ENCODE assay signal across 9 cellular contexts in genomic region chr5:148290271-148291195, GRCh38. TPM values are rescaled to one million over a fixed set of nuclear protein-coding genes. Genes with fewer than 3 reads are reported as not detected.
DNase-seq lines count a peak whose midpoint lies in the region; ATAC-seq, FAIRE-seq and TF ChIP-seq lines count a peak whose summit lies in the region.
"Had no signal": no experiment of that assay in that cellular context is flagged by ENCODE, and none has a peak within 500 bp of the region (broad histone marks: within the 10 kb centered on the region; RNA-seq: fewer than 3 reads in every experiment).

No MANE protein-coding gene starts in this region.

- peak in 1 of 2 experiments; percentile 42; a peak in 1 of 5 replicates for TF ChIP-seq RAD21 in A549 (conservative IDR thresholded peaks at IDR 0.05 in 1 of 2, IDR thresholded peaks at IDR 0.05 in 1 of 2)

- 8% methylated on average over 6 of the region's 6 CpGs for WGBS in A549 (ENCODE audit: missing lambda C conversion rate)

- peaks cover 5% of the 10 kb centered on the region for H3K9me3 Mint-ChIP-seq in progenitor cell of endocrine pancreas (ENCODE audit: low read depth)

- H3K4me1 Mint-ChIP-seq in progenitor cell of endocrine pancreas (ENCODE audit: low read depth), result peaks cover 14% of the 10 kb centered on the region

- ATAC-seq in A549 (peak; percentile 54 to 68; a peak in 3 of 6 replicates), GM18519 (IDR thresholded peaks at IDR 0.05; ENCODE audit: low FRiP score, unreplicated experiment) (peak; percentile 49), GM19397 (IDR thresholded peaks at IDR 0.05; ENCODE audit: unreplicated experiment) (no peak)

- no peaks in the 10 kb centered on the region for H3K36me3 ChIP-seq in colonic mucosa

- no peak overlapping the region for H3K4me2 ChIP-seq in A549

- TF ChIP-seq POLR2A in A549 (IDR thresholded peaks at IDR 0.05; ENCODE audit: low read length), result no peak

- CTCF ChIA-PET in A549 (lab: Yijun Ruan, JAX), result interaction anchor here (0.8 to 3.0 kb wide), 6 partner anchors 10 to 445 kb away, joined by 3 to 15 read pairs (median 4); no protein-coding TSS in a partner anchor

- DNase-seq in A549 (ENCODE audit: low read depth in 1 of 2, low spot score in 1 of 2) (peak in 1 of 2 experiments; percentile 11), NCI-H2196 treated with DMSO at 0.1 percent for 48 hours (lab: John Stamatoyannopoulos, UW; ENCODE audit: unreplicated experiment) (peak; percentile 2), colonic mucosa (no peak), progenitor cell of endocrine pancreas (ENCODE audit: low spot score, unreplicated experiment) (no peak), GM19240 (ENCODE audit: insufficient read length, low spot score) (no peak)
- DNase-seq in stimulated activated CD4-positive, alpha-beta T cell treated with anti-CD3 and anti-CD28 coated beads, Interleukin-1b, Interleukin-23, amount 100 ng/mL, for 48 hours, result no peak

- TF ChIP-seq CTCF in A549 (IDR thresholded peaks at IDR 0.05) (peak; percentile 25; the same call in 2 of the 3 replicates), colonic mucosa (IDR thresholded peaks at IDR 0.05) (peak; percentile 33), progenitor cell of endocrine pancreas (IDR thresholded peaks at IDR 0.05; ENCODE audit: unreplicated experiment) (peak; percentile 61)

- H3K4me1 ChIP-seq in A549 (no peaks in the 10 kb centered on the region), colonic mucosa (no peaks in the 10 kb centered on the region)

- H3K27ac ChIP-seq in A549 (no peak overlapping the region), colonic mucosa (no peak overlapping the region)

- POLR2A ChIA-PET in A549 (lab: Yijun Ruan, JAX), result no interaction called here

- no peaks in the 10 kb centered on the region for H3K27me3 ChIP-seq in colonic mucosa

- TF ChIP-seq EP300 in A549 (IDR thresholded peaks at IDR 0.05), result no peak

- H3K4me3 Mint-ChIP-seq in progenitor cell of endocrine pancreas (ENCODE audit: low read depth), result no peak overlapping the region

- intact Hi-C loops in colonic mucosa (cut with DNase I), result no loop called here

- H3K9me3 ChIP-seq in A549, result no peaks in the 10 kb centered on the region
- H3K9me3 ChIP-seq in colonic mucosa, result no peaks in the 10 kb centered on the region

- H3K27ac Mint-ChIP-seq in progenitor cell of endocrine pancreas, result peak overlapping the region; percentile 74

- H3K9ac ChIP-seq in colonic mucosa (ENCODE audit: low read depth in 2 of 2, low read length in 2 of 2), result no peak overlapping the region

- no peak overlapping the region for H3K4me3 ChIP-seq in A549
- H3K4me3 ChIP-seq in colonic mucosa, result no peak overlapping the region

- peaks cover 6% of the 10 kb centered on the region for H3K27me3 Mint-ChIP-seq in progenitor cell of endocrine pancreas

- no peak for FAIRE-seq in A549 (lab: Jason Lieb, UNC)

- no peaks in the 10 kb centered on the region for H3K36me3 Mint-ChIP-seq in progenitor cell of endocrine pancreas (ENCODE audit: insufficient read depth)

TF ChIP-seq in A549, 52 proteins besides CTCF, POLR2A, EP300 and RAD21:
- TF ChIP-seq CHD2 (IDR thresholded peaks at IDR 0.05; ENCODE audit: low read length, partially characterized antibody) (no peak), TFCP2L1 (CRISPR knock-in tag; IDR thresholded peaks at IDR 0.05) (no peak), HEYL (CRISPR knock-in tag; IDR thresholded peaks at IDR 0.05) (no peak), E2F6 (IDR thresholded peaks at IDR 0.05; ENCODE audit: borderline replicate concordance, low read depth) (no peak), KDM5A (IDR thresholded peaks at IDR 0.05) (no peak), PBX3 (IDR thresholded peaks at IDR 0.05) (no peak), ZFP36 (IDR thresholded peaks at IDR 0.05; ENCODE audit: borderline replicate concordance, partially characterized antibody) (no peak), RNF2 (IDR thresholded peaks at IDR 0.05; ENCODE audit: borderline replicate concordance, low read depth) (no peak), HDAC2 (IDR thresholded peaks at IDR 0.05) (no peak), GATA3 (IDR thresholded peaks at IDR 0.05; ENCODE audit: borderline replicate concordance) (no peak), HOXB13 (CRISPR knock-in tag; IDR thresholded peaks at IDR 0.05; ENCODE audit: low read depth) (no peak), MAZ (IDR thresholded peaks at IDR 0.05; ENCODE audit: borderline replicate concordance, low read depth, low read length) (no peak), ZNF302 (CRISPR knock-in tag; IDR thresholded peaks at IDR 0.05) (no peak), FOSL2 (IDR thresholded peaks at IDR 0.05) (no peak), FOSL2 (CRISPR knock-in tag; IDR thresholded peaks at IDR 0.05) (no peak)
- TF ChIP-seq, protein P1, sequence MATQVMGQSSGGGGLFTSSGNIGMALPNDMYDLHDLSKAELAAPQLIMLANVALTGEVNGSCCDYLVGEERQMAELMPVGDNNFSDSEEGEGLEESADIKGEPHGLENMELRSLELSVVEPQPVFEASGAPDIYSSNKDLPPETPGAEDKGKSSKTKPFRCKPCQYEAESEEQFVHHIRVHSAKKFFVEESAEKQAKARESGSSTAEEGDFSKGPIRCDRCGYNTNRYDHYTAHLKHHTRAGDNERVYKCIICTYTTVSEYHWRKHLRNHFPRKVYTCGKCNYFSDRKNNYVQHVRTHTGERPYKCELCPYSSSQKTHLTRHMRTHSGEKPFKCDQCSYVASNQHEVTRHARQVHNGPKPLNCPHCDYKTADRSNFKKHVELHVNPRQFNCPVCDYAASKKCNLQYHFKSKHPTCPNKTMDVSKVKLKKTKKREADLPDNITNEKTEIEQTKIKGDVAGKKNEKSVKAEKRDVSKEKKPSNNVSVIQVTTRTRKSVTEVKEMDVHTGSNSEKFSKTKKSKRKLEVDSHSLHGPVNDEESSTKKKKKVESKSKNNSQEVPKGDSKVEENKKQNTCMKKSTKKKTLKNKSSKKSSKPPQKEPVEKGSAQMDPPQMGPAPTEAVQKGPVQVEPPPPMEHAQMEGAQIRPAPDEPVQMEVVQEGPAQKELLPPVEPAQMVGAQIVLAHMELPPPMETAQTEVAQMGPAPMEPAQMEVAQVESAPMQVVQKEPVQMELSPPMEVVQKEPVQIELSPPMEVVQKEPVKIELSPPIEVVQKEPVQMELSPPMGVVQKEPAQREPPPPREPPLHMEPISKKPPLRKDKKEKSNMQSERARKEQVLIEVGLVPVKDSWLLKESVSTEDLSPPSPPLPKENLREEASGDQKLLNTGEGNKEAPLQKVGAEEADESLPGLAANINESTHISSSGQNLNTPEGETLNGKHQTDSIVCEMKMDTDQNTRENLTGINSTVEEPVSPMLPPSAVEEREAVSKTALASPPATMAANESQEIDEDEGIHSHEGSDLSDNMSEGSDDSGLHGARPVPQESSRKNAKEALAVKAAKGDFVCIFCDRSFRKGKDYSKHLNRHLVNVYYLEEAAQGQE (IDR thresholded peaks at IDR 0.05), result no peak

RNA-seq across cellular contexts. Expression of gene SPINK7, which starts 21.7 kb away (rescaled TPM):
- polyA plus RNA-seq in A549 (2011; rRNA removed) (not detected in 2 replicates), A549 (2017; fragmentation: RNase III; extraction: RNeasy Plus Mini Kit Qiagen cat#74134 plus additional on column Dnase treatment) (not detected in 3 replicates)
- polyA plus RNA-seq in A549 (2012; cell fraction: cytosol; rRNA removed), result not detected in 2 replicates
- polyA plus RNA-seq in A549 (2012; cell fraction: nucleus; rRNA removed), result not detected in 2 replicates
- not detected in 2 replicates for polyA minus RNA-seq in A549 (2011; rRNA and poly(A)+ RNA removed)
- total RNA-seq in colonic mucosa (not detected), progenitor cell of endocrine pancreas (not detected in 2 replicates)
- total RNA-seq: pulmonary artery endothelial cell had no signal

RNA-seq across cellular contexts. Expression of gene SPINK13, which starts 21.9 kb away (rescaled TPM):
- 0.13 and 0.16 TPM in 2 replicates for polyA plus RNA-seq in A549 (2011; rRNA removed)
- polyA plus RNA-seq in A549 (2012; cell fraction: cytosol; rRNA removed), result 0.10 and 0.12 TPM in 2 replicates
- polyA plus RNA-seq in A549 (2012; cell fraction: nucleus; rRNA removed), result 0.10 TPM in 1 of 2 replicates, not detected in the other
- 0.13 TPM in 1 of 3 replicates, not detected in the others for polyA plus RNA-seq in A549 (2017; fragmentation: RNase III; extraction: RNeasy Plus Mini Kit Qiagen cat#74134 plus additional on column Dnase treatment)
- not detected in 2 replicates for polyA minus RNA-seq in A549 (2011; rRNA and poly(A)+ RNA removed)
- under 1 TPM in 1 of 2 donors, not detected in 1; 0.40 TPM for total RNA-seq in colonic mucosa
- not detected in 2 replicates for total RNA-seq in progenitor cell of endocrine pancreas
- total RNA-seq: pulmonary artery endothelial cell had no signal

RNA-seq across cellular contexts. Expression of gene SPINK9, which starts 44.8 kb away (rescaled TPM):
- polyA plus RNA-seq in A549 (2011; rRNA removed), result not detected in 2 replicates
- polyA plus RNA-seq in A549 (2012; cell fraction: cytosol; rRNA removed), result not detected in 2 replicates
- not detected in 2 replicates for polyA plus RNA-seq in A549 (2012; cell fraction: nucleus; rRNA removed)
- not detected in 3 replicates for polyA plus RNA-seq in A549 (2017; fragmentation: RNase III; extraction: RNeasy Plus Mini Kit Qiagen cat#74134 plus additional on column Dnase treatment)
- polyA minus RNA-seq in A549 (2011; rRNA and poly(A)+ RNA removed), result not detected in 2 replicates
- not detected for total RNA-seq in colonic mucosa
- total RNA-seq in progenitor cell of endocrine pancreas, result not detected in 2 replicates
- total RNA-seq: pulmonary artery endothelial cell had no signal

RNA-seq across cellular contexts. Expression of gene MARCOL, which starts 52.2 kb away (rescaled TPM):
- polyA plus RNA-seq in A549 (2011; rRNA removed) (0.13 and 0.20 TPM in 2 replicates), A549 (2017; fragmentation: RNase III; extraction: RNeasy Plus Mini Kit Qiagen cat#74134 plus additional on column Dnase treatment) (0.06 to 0.14 TPM (median 0.11 TPM) in 3 replicates)
- polyA plus RNA-seq in A549 (2012; cell fraction: cytosol; rRNA removed), result 0.06 TPM in 1 of 2 replicates, not detected in the other
- polyA plus RNA-seq in A549 (2012; cell fraction: nucleus; rRNA removed), result 0.08 and 0.10 TPM in 2 replicates
- polyA minus RNA-seq in A549 (2011; rRNA and poly(A)+ RNA removed), result 0.21 TPM in 1 of 2 replicates, not detected in the other
- total RNA-seq in colonic mucosa (under 1 TPM in 1 of 2 donors, not detected in 1; 0.27 TPM), progenitor cell of endocrine pancreas (not detected in 2 replicates)
- total RNA-seq: pulmonary artery endothelial cell had no signal
